In genomic region chr2:91748869-91749268, GRCh38 we compare ENCODE assay signal across 16 cellular contexts.
DNase-seq lines count a peak whose midpoint lies in the region; ATAC-seq, FAIRE-seq and TF ChIP-seq lines count a peak whose summit lies in the region.
"Had no signal": no experiment of that assay in that cellular context is flagged by ENCODE, and none has a peak within 500 bp of the region (broad histone marks: within the 10 kb centered on the region; RNA-seq: fewer than 3 reads in every experiment).

No MANE protein-coding gene starts in this region.

- H3K27me3 Mint-ChIP-seq in CD4-positive, CD25-positive, alpha-beta regulatory T cell, result no peaks in the 10 kb centered on the region
- no peaks in the 10 kb centered on the region for H3K27me3 Mint-ChIP-seq in activated B cell treated with CpG ODN at 0.5 μM for 24 hours

- H3K9me3 ChIP-seq in CD4-positive, CD25-positive, alpha-beta regulatory T cell (ENCODE audit: control insufficient read depth in 2 of 2, low read length in 2 of 2), result no peaks in the 10 kb centered on the region
- H3K9me3 ChIP-seq in mucosa of descending colon (no peaks in the 10 kb centered on the region), sigmoid colon (peaks cover 0 to 3% (median 0%) of the 10 kb centered on the region in 4 donors)
- H3K9me3 ChIP-seq: lower lobe of right lung had no signal

- H3K4me1 Mint-ChIP-seq in CD4-positive, CD25-positive, alpha-beta regulatory T cell, result no peaks in the 10 kb centered on the region
- H3K4me1 Mint-ChIP-seq in activated B cell treated with CpG ODN at 0.5 μM for 24 hours, result no peaks in the 10 kb centered on the region

- H3K36me3 Mint-ChIP-seq in CD4-positive, CD25-positive, alpha-beta regulatory T cell, result no peaks in the 10 kb centered on the region
- H3K36me3 Mint-ChIP-seq in activated B cell treated with CpG ODN at 0.5 μM for 24 hours (ENCODE audit: low read depth), result no peaks in the 10 kb centered on the region

- ATAC-seq in CD4-positive, CD25-positive, alpha-beta regulatory T cell (ENCODE audit: low read depth in 2 of 2), result peak; percentile 50 to 63
- peak; percentile 57 for ATAC-seq in activated B cell treated with CpG ODN at 0.5 μM for 24 hours (ENCODE audit: low read depth)
- peak; percentile 37 for ATAC-seq in mucosa of descending colon

- intact Hi-C loops in activated B cell treated with CpG ODN at 0.5 μM for 24 hours (cut with micrococcal nuclease) (no loop called here), mucosa of descending colon (cut with DNase I, micrococcal nuclease) (no loop called here), sigmoid colon (cut with DNase I) (no loop called here)

- CTCF ChIA-PET in activated B cell treated with CpG ODN at 0.5 μM for 24 hours (lab: Charles Lee), result no interaction called here

- POLR2A ChIA-PET in activated B cell treated with CpG ODN at 0.5 μM for 24 hours (lab: Charles Lee), result no interaction called here

- no peaks in the 10 kb centered on the region for H3K36me3 ChIP-seq in CD4-positive, CD25-positive, alpha-beta regulatory T cell (ENCODE audit: control insufficient read depth, insufficient read depth, low read length)
- H3K36me3 ChIP-seq in mucosa of descending colon (ENCODE audit: low read depth), result no peaks in the 10 kb centered on the region
- no peaks in the 10 kb centered on the region for H3K36me3 ChIP-seq in sigmoid colon
- H3K36me3 ChIP-seq: lower lobe of right lung had no signal

- no peak overlapping the region for H3K27ac Mint-ChIP-seq in CD4-positive, CD25-positive, alpha-beta regulatory T cell
- no peak overlapping the region for H3K27ac Mint-ChIP-seq in activated B cell treated with CpG ODN at 0.5 μM for 24 hours

- H3K4me1 ChIP-seq in CD4-positive, CD25-positive, alpha-beta regulatory T cell (ENCODE audit: control insufficient read depth, insufficient read depth, low read length, poor library complexity, severe bottlenecking), result no peaks in the 10 kb centered on the region
- H3K4me1 ChIP-seq in mucosa of descending colon (ENCODE audit: low read depth) (no peaks in the 10 kb centered on the region), sigmoid colon (no peaks in the 10 kb centered on the region)
- H3K4me1 ChIP-seq: lower lobe of right lung had no signal

- TF ChIP-seq EP300 in sigmoid colon (IDR thresholded peaks at IDR 0.05), result no peak

- no peak overlapping the region for H3K4me3 ChIP-seq in CD4-positive, CD25-positive, alpha-beta regulatory T cell (ENCODE audit: low read depth, low read length)
- H3K4me3 ChIP-seq in mucosa of descending colon, result no peak overlapping the region
- no peak overlapping the region for H3K4me3 ChIP-seq in sigmoid colon
- H3K4me3 ChIP-seq: lower lobe of right lung had no signal

- no peak overlapping the region for H3K4me3 Mint-ChIP-seq in CD4-positive, CD25-positive, alpha-beta regulatory T cell
- H3K4me3 Mint-ChIP-seq in activated B cell treated with CpG ODN at 0.5 μM for 24 hours, result no peak overlapping the region

- no peak for FAIRE-seq in HTR-8/SVneo (lab: Jason Lieb, UNC)

- TF ChIP-seq CTCF in activated B cell treated with CpG ODN at 0.5 μM for 24 hours (IDR thresholded peaks at IDR 0.05), result no peak
- TF ChIP-seq CTCF in mucosa of descending colon (IDR thresholded peaks at IDR 0.05), result no peak
- TF ChIP-seq CTCF in sigmoid colon (IDR thresholded peaks at IDR 0.05), result no peak

- H3K27ac ChIP-seq in CD4-positive, CD25-positive, alpha-beta regulatory T cell (ENCODE audit: insufficient read depth, low read length, poor library complexity, severe bottlenecking), result no peak overlapping the region
- no peak overlapping the region for H3K27ac ChIP-seq in sigmoid colon
- H3K27ac ChIP-seq: lower lobe of right lung had no signal

- 37 to 41% methylated on average over 56 of the region's 56 CpGs for WGBS in sigmoid colon, 2 donors

- no peaks in the 10 kb centered on the region for H3K27me3 ChIP-seq in CD4-positive, CD25-positive, alpha-beta regulatory T cell (ENCODE audit: control insufficient read depth, insufficient read depth, low read length)
- peaks cover 0 to 4% (median 0%) of the 10 kb centered on the region in 3 donors for H3K27me3 ChIP-seq in sigmoid colon

- no peak for TF ChIP-seq POLR2A in sigmoid colon (IDR thresholded peaks at IDR 0.05)

- peaks cover 0 to 8% (median 0%) of the 10 kb centered on the region in 7 donors for H3K9me3 Mint-ChIP-seq in CD4-positive, CD25-positive, alpha-beta regulatory T cell
- H3K9me3 Mint-ChIP-seq in activated B cell treated with CpG ODN at 0.5 μM for 24 hours, result no peaks in the 10 kb centered on the region

- no peak for DNase-seq in CD4-positive, CD25-positive, alpha-beta regulatory T cell
- DNase-seq in GM03348 (ENCODE audit: low spot score) (peak; percentile 2), activated B cell treated with CpG ODN at 0.5 μM for 24 hours (no peak), mucosa of descending colon (no peak), HTR-8/SVneo (ENCODE audit: insufficient read length, low spot score) (no peak), sigmoid colon (no peak), hippocampal formation (lab: John Stamatoyannopoulos, UW) (no peak)
- no peak for DNase-seq in stimulated activated naive CD4-positive, alpha-beta T cell treated with Interleukin-2 at 50 U/mL for 16 hours (lab: John Stamatoyannopoulos, UW)
- DNase-seq: activated CD8-positive, alpha-beta memory T cell treated with anti-CD3 and anti-CD28 coated beads for 24 hours; GF-D8; lower lobe of right lung; MM.1S; NCI-H187; NCI-H226; RPMI8226; stimulated activated CD4-positive, alpha-beta T cell treated with anti-CD3 and anti-CD28 coated beads, Interleukin-4, amount 100 ng/mL, for 24 hours had no signal
